ENCODE assay signal across 8 cellular contexts in genomic region chr18:63138469-63139340, GRCh38.
A peak's percentile ranks its signal among the peaks of the same experiment; 100 is the strongest.
DNase-seq lines count a peak whose midpoint lies in the region; ATAC-seq, FAIRE-seq and TF ChIP-seq lines count a peak whose summit lies in the region.

No MANE protein-coding gene starts in this region.

- ATAC-seq in HG02571 (IDR thresholded peaks at IDR 0.05; ENCODE audit: unreplicated experiment), result peak; percentile 45
- ATAC-seq in left ventricle myocardium superior, result peak; percentile 55

- H3K27me3 Mint-ChIP-seq in activated T-cell treated with anti-CD3 and anti-CD28 coated beads, Interleukin-2, amount 50 U/mL, for 24 hours, result no peaks in the 10 kb centered on the region

- no peak overlapping the region for H2AFZ ChIP-seq in mammary epithelial cell (ENCODE audit: low read depth, low read length)

- H3K36me3 ChIP-seq in mammary epithelial cell (ENCODE audit: insufficient read depth, low read length), result no peaks in the 10 kb centered on the region

- no peak overlapping the region for H3K27ac ChIP-seq in mammary epithelial cell (ENCODE audit: insufficient read depth, low read depth, low read length)

- no peaks in the 10 kb centered on the region for H4K20me1 ChIP-seq in mammary epithelial cell (ENCODE audit: insufficient read depth, low read length)

- H3K79me2 ChIP-seq in mammary epithelial cell (ENCODE audit: insufficient read depth, low read length), result no peaks in the 10 kb centered on the region

- intact Hi-C loops in left ventricle myocardium superior (cut with micrococcal nuclease), result loop anchor here (10.0 kb wide), 1 partner anchor 296 kb away; no protein-coding TSS in a partner anchor
- intact Hi-C loops in mammary epithelial cell (cut with micrococcal nuclease), result loop anchor here (10.0 kb wide), 1 partner anchor 66 kb away; no protein-coding TSS in a partner anchor

- H3K9me3 Mint-ChIP-seq in activated T-cell treated with anti-CD3 and anti-CD28 coated beads, Interleukin-2, amount 50 U/mL, for 24 hours, result peaks cover 6% of the 10 kb centered on the region

- H3K27ac Mint-ChIP-seq in activated T-cell treated with anti-CD3 and anti-CD28 coated beads, Interleukin-2, amount 50 U/mL, for 24 hours, result peak overlapping the region; percentile 91

- DNase-seq in activated T-cell treated with anti-CD3 and anti-CD28 coated beads, Interleukin-2, amount 50 U/mL, for 24 hours, result no peak
- DNase-seq in activated T-cell treated with anti-CD3 and anti-CD28 coated beads for 4 hours, result no peak
- peak; percentile 81 for DNase-seq in NCI-H2171 treated with DMSO at 0.1 percent for 48 hours (lab: John Stamatoyannopoulos, UW)
- DNase-seq in left ventricle myocardium superior, result no peak
- DNase-seq in NCI-H69 (lab: John Stamatoyannopoulos, UW), result no peak
- no peak for DNase-seq in mammary epithelial cell
- no peak for DNase-seq in urothelium cell line (ENCODE audit: low spot score)

- H3K4me1 Mint-ChIP-seq in activated T-cell treated with anti-CD3 and anti-CD28 coated beads, Interleukin-2, amount 50 U/mL, for 24 hours (ENCODE audit: low read depth), result peaks cover 76% of the 10 kb centered on the region

- in situ Hi-C loops in mammary epithelial cell (cut with MboI; ENCODE audit: low sequenced_read_pairs in 2 of 2), result loop anchor here (5.0 to 25.0 kb wide), 3 partner anchors 176 to 299 kb away; partner anchors contain the start of gene BCL2 (in 1 of the 2)

- H3K27me3 ChIP-seq in mammary epithelial cell (ENCODE audit: insufficient read depth, low read length), result no peaks in the 10 kb centered on the region

- no peaks in the 10 kb centered on the region for H3K9me3 ChIP-seq in mammary epithelial cell (replicated peaks; ENCODE audit: insufficient read depth, low read length)

- H3K4me3 Mint-ChIP-seq in activated T-cell treated with anti-CD3 and anti-CD28 coated beads, Interleukin-2, amount 50 U/mL, for 24 hours, result peak overlapping the region; percentile 73

- H3K9ac ChIP-seq in mammary epithelial cell (ENCODE audit: insufficient read depth, low read length), result no peak overlapping the region

- dilution Hi-C loops in mammary epithelial cell (cut with HindIII; ENCODE audit: low sequenced_read_pairs), result no loop called here

- no peak for TF ChIP-seq CTCF in mammary epithelial cell (conservative IDR thresholded peaks at IDR 0.05 in 1 of 2, IDR thresholded peaks at IDR 0.05 in 1 of 2; ENCODE audit: extremely low read depth in 1 of 2, insufficient read depth in 1 of 2, low read depth in 1 of 2, low read length in 2 of 2)

- no peaks in the 10 kb centered on the region for H3K4me1 ChIP-seq in mammary epithelial cell (ENCODE audit: insufficient read depth, low read length)

- peaks cover 44% of the 10 kb centered on the region for H3K36me3 Mint-ChIP-seq in activated T-cell treated with anti-CD3 and anti-CD28 coated beads, Interleukin-2, amount 50 U/mL, for 24 hours (ENCODE audit: low read depth)

- no TSS peak for BruUV-seq in mammary epithelial cell (replicated peaks; lab: Mats Ljungman, UMichigan)

- CTCF ChIA-PET in mammary epithelial cell (lab: Charles Lee; ENCODE audit: low non-redundant PET), result no interaction called here

- H3K4me3 ChIP-seq in mammary epithelial cell (replicated peaks in 1 of 3; ENCODE audit: insufficient read depth in 1 of 3, low read depth in 2 of 3, low read length in 3 of 3), result no peak overlapping the region

- no peak overlapping the region for H3K4me2 ChIP-seq in mammary epithelial cell (ENCODE audit: insufficient read depth, low read depth, low read length)

- no peak for FAIRE-seq in urothelium cell line (lab: Jason Lieb, UNC)

- 90% methylated on average over 9 of the region's 9 CpGs for WGBS in mammary epithelial cell (ENCODE audit: low coverage, missing lambda C conversion rate)
